In the genomic region with DNA sequence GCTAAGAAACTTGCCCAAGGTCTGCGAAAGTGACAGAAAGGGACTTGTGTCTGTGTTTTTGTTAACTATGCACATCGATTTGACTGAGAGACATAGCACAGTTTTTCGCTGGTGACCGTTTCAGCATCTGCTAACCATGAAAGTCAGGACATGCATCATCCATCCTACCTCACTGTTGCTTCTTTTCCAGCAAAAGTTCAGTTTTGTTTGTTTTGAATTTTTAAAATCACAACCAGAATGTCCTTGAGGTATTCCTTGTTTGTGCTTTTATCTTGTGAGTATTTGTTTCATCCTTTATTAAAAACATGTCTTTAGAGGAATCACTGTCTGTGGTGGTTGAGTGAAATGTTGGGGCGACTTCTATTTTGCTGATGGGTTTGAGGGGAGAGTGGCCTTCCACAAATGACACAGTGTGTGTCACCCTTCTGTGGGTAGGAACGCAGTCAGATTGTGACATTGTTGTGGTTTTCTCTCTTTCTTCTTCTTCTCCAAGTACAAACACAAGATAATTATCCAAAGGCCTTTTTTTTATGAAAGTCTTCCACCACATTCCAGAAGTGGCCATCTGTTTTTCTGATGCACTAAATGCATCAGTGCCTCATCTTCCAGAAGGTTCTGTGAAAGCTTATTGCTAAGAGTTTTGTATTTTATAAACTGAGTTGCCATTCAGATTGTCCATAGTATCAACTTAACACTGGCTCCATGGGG, we compare ENCODE assay signal across 21 cellular contexts.
DNase-seq lines count a peak whose midpoint lies in the region; ATAC-seq and TF ChIP-seq lines count a peak whose summit lies in the region.
"Had no signal": no experiment of that assay in that cellular context is flagged by ENCODE, and none has a peak within 500 bp of the region (broad histone marks: within the 10 kb centered on the region; RNA-seq: fewer than 3 reads in every experiment).

No MANE protein-coding gene starts in this region.

- TF ChIP-seq POLR2A in esophagus squamous epithelium (IDR thresholded peaks at IDR 0.05) (no peak), gastrocnemius medialis (IDR thresholded peaks at IDR 0.05) (no peak), right lobe of liver (IDR thresholded peaks at IDR 0.05) (no peak)

- H3K4me3 Mint-ChIP-seq in Caco-2 (ENCODE audit: unreplicated experiment) = no peak overlapping the region
- H3K4me3 Mint-ChIP-seq: activated naive CD8-positive, alpha-beta T cell treated with anti-CD3 and anti-CD28 coated beads, Interleukin-2, amount 10 ng/mL, durations not matched to agents 7 days and 5 days; activated T-helper 1 cell treated with anti-CD3 and anti-CD28 coated beads, Interleukin-12 subunit alpha, Interleukin-12 subunit beta, Interleukin-2, Interleukin-4 antibody, amounts not matched to agents 30 ng/mL and 10 ng/mL and 1 ng/mL, durations not matched to agents 14 hours and 24 hours and 36 hours; CD8-positive, alpha-beta memory T cell; naive B cell; stimulated activated memory B cell treated with anti-CD40 and anti-IgM and Interleukin-4, amounts not matched to agents 10 μg/mL and 1 μg/mL and 100 μg/mL, for 72 hours; T-helper 2 cell treated with Interferon-gamma antibody and Interleukin-4, amounts not matched to agents 5 μg/mL and 100 μg/mL, for 36 hours had no signal

- TF ChIP-seq CTCF in Caco-2 (IDR thresholded peaks at IDR 0.05; ENCODE audit: insufficient read depth in 1 of 2, low read depth in 1 of 2, low read length in 1 of 2, severe bottlenecking in 1 of 2, unreplicated experiment in 1 of 2) (no peak), esophagus squamous epithelium (IDR thresholded peaks at IDR 0.05) (no peak), gastrocnemius medialis (IDR thresholded peaks at IDR 0.05 in 4 of 5, conservative IDR thresholded peaks at IDR 0.05 in 1 of 5) (no peak), brain microvascular endothelial cell (IDR thresholded peaks at IDR 0.05; ENCODE audit: low read depth, low read length, missing control alignments) (no peak), right lobe of liver (IDR thresholded peaks at IDR 0.05) (no peak)

- intact Hi-C loops in Caco-2 (cut with micrococcal nuclease; ENCODE audit: unreplicated experiment) (no loop called here), esophagus squamous epithelium (cut with DNase I) (no loop called here), gastrocnemius medialis (cut with DNase I; ENCODE audit: low total_unique reads) (no loop called here), right lobe of liver (cut with DNase I) (no loop called here)

- ATAC-seq in gastrocnemius medialis (no peak), right lobe of liver (no peak)
- ATAC-seq: stimulated activated memory B cell treated with anti-CD40 and anti-IgM and Interleukin-4, amounts not matched to agents 10 μg/mL and 1 μg/mL and 100 μg/mL, for 72 hours had no signal

- in situ Hi-C loops in gastrocnemius medialis (cut with MboI; ENCODE audit: low sequenced_read_pairs in 4 of 4) (no loop called here), brain microvascular endothelial cell (cut with HindIII; ENCODE audit: low pct_ligation_motif_present, low sequenced_read_pairs) (no loop called here), HAP-1 (cut with MboI; ENCODE audit: low sequenced_read_pairs) (no loop called here)

- H3K27ac Mint-ChIP-seq in Caco-2 (ENCODE audit: unreplicated experiment) = peak overlapping the region; percentile 26
- H3K27ac Mint-ChIP-seq: activated naive CD8-positive, alpha-beta T cell treated with anti-CD3 and anti-CD28 coated beads, Interleukin-2, amount 10 ng/mL, durations not matched to agents 7 days and 5 days; activated T-helper 1 cell treated with anti-CD3 and anti-CD28 coated beads, Interleukin-12 subunit alpha, Interleukin-12 subunit beta, Interleukin-2, Interleukin-4 antibody, amounts not matched to agents 30 ng/mL and 10 ng/mL and 1 ng/mL, durations not matched to agents 14 hours and 24 hours and 36 hours; CD8-positive, alpha-beta memory T cell; naive B cell; stimulated activated memory B cell treated with anti-CD40 and anti-IgM and Interleukin-4, amounts not matched to agents 10 μg/mL and 1 μg/mL and 100 μg/mL, for 72 hours; T-helper 2 cell treated with Interferon-gamma antibody and Interleukin-4, amounts not matched to agents 5 μg/mL and 100 μg/mL, for 36 hours had no signal

- peaks cover 20% of the 10 kb centered on the region for H3K4me1 Mint-ChIP-seq in Caco-2 (ENCODE audit: low read depth, unreplicated experiment)
- H3K4me1 Mint-ChIP-seq: activated naive CD8-positive, alpha-beta T cell treated with anti-CD3 and anti-CD28 coated beads, Interleukin-2, amount 10 ng/mL, durations not matched to agents 7 days and 5 days; CD8-positive, alpha-beta memory T cell; naive B cell; stimulated activated memory B cell treated with anti-CD40 and anti-IgM and Interleukin-4, amounts not matched to agents 10 μg/mL and 1 μg/mL and 100 μg/mL, for 72 hours had no signal

- H3K4me1 ChIP-seq in Caco-2 (peaks cover 24% of the 10 kb centered on the region), esophagus squamous epithelium (peaks cover 0 to 81% (median 42%) of the 10 kb centered on the region in 3 donors), gastrocnemius medialis (peaks cover 25 to 28% of the 10 kb centered on the region in 2 donors), HAP-1 (peaks cover 12% of the 10 kb centered on the region), right lobe of liver (peaks cover 0 to 12% (median 0%) of the 10 kb centered on the region in 4 donors)
- H3K4me1 ChIP-seq: pancreas had no signal

- H3K9me3 Mint-ChIP-seq in Caco-2 (ENCODE audit: unreplicated experiment) = no peaks in the 10 kb centered on the region
- H3K9me3 Mint-ChIP-seq: activated naive CD8-positive, alpha-beta T cell treated with anti-CD3 and anti-CD28 coated beads, Interleukin-2, amount 10 ng/mL, durations not matched to agents 7 days and 5 days; activated T-helper 1 cell treated with anti-CD3 and anti-CD28 coated beads, Interleukin-12 subunit alpha, Interleukin-12 subunit beta, Interleukin-2, Interleukin-4 antibody, amounts not matched to agents 30 ng/mL and 10 ng/mL and 1 ng/mL, durations not matched to agents 14 hours and 24 hours and 36 hours; CD8-positive, alpha-beta memory T cell; stimulated activated memory B cell treated with anti-CD40 and anti-IgM and Interleukin-4, amounts not matched to agents 10 μg/mL and 1 μg/mL and 100 μg/mL, for 72 hours; T-helper 2 cell treated with Interferon-gamma antibody and Interleukin-4, amounts not matched to agents 5 μg/mL and 100 μg/mL, for 36 hours had no signal

- H3K36me3 ChIP-seq in Caco-2 (ENCODE audit: control insufficient read depth, insufficient read depth, low read length) = no peaks in the 10 kb centered on the region
- no peaks in the 10 kb centered on the region for H3K36me3 ChIP-seq in esophagus squamous epithelium
- H3K36me3 ChIP-seq in gastrocnemius medialis = no peaks in the 10 kb centered on the region
- H3K36me3 ChIP-seq in brain microvascular endothelial cell (replicated peaks) = no peaks in the 10 kb centered on the region
- H3K36me3 ChIP-seq in HAP-1 (replicated peaks) = no peaks in the 10 kb centered on the region
- no peaks in the 10 kb centered on the region for H3K36me3 ChIP-seq in right lobe of liver
- H3K36me3 ChIP-seq: pancreas had no signal

- H3K27ac ChIP-seq in esophagus squamous epithelium (peak overlapping the region; percentile 56 to 84 (median 71)), gastrocnemius medialis (peak overlapping the region in 3 of 4 donors; percentile 56 to 83 (median 62)), brain microvascular endothelial cell (no peak overlapping the region), right lobe of liver (no peak overlapping the region)
- H3K27ac ChIP-seq: pancreas had no signal

- BruUV-seq in Caco-2 (replicated peaks; lab: Mats Ljungman, UMichigan) = no TSS peak

- CTCF ChIA-PET in Caco-2 (lab: Charles Lee) = interaction anchor here (0.7 kb wide), 1 partner anchor 685 kb away, joined by 3 read pairs; no protein-coding TSS in a partner anchor

- H3K9me3 ChIP-seq in Caco-2 = no peaks in the 10 kb centered on the region
- H3K9me3 ChIP-seq in esophagus squamous epithelium = no peaks in the 10 kb centered on the region
- H3K9me3 ChIP-seq in gastrocnemius medialis = no peaks in the 10 kb centered on the region
- H3K9me3 ChIP-seq in HAP-1 = no peaks in the 10 kb centered on the region
- no peaks in the 10 kb centered on the region for H3K9me3 ChIP-seq in right lobe of liver
- H3K9me3 ChIP-seq: pancreas had no signal

- POLR2A ChIA-PET in Caco-2 (lab: Charles Lee) = no interaction called here

- H3K27me3 Mint-ChIP-seq in Caco-2 (ENCODE audit: insufficient read depth, unreplicated experiment) = no peaks in the 10 kb centered on the region
- H3K27me3 Mint-ChIP-seq: activated naive CD8-positive, alpha-beta T cell treated with anti-CD3 and anti-CD28 coated beads, Interleukin-2, amount 10 ng/mL, durations not matched to agents 7 days and 5 days; stimulated activated memory B cell treated with anti-CD40 and anti-IgM and Interleukin-4, amounts not matched to agents 10 μg/mL and 1 μg/mL and 100 μg/mL, for 72 hours had no signal

- WGBS in esophagus squamous epithelium, 2 donors = 75 to 76% methylated on average over 6 of the region's 6 CpGs
- 78% methylated on average over 6 of the region's 6 CpGs for WGBS in right lobe of liver (ENCODE audit: insufficient coverage, low coverage, low lambda C conversion rate, missing lambda C conversion rate)

- H3K4me3 ChIP-seq in Caco-2 (ENCODE audit: low read depth, low read length) = no peak overlapping the region
- H3K4me3 ChIP-seq in esophagus squamous epithelium = no peak overlapping the region
- no peak overlapping the region for H3K4me3 ChIP-seq in gastrocnemius medialis
- no peak overlapping the region for H3K4me3 ChIP-seq in brain microvascular endothelial cell (ENCODE audit: low read depth, low read length)
- H3K4me3 ChIP-seq in HAP-1 = no peak overlapping the region
- no peak overlapping the region for H3K4me3 ChIP-seq in right lobe of liver
- H3K4me3 ChIP-seq: pancreas had no signal

- no peak for DNase-seq in Caco-2
- DNase-seq in LHCN-M2 (ENCODE audit: low read depth) = peak; percentile 52
- no peak for DNase-seq in esophagus squamous epithelium (lab: John Stamatoyannopoulos, UW)
- DNase-seq in gastrocnemius medialis = no peak
- DNase-seq in brain microvascular endothelial cell = no peak
- DNase-seq in HAP-1 (ENCODE audit: low spot score in 2 of 2) = no peak
- no peak for DNase-seq in activated CD4-positive, CD25-positive, alpha-beta regulatory T cell treated with anti-CD3 and anti-CD28 coated beads, Interleukin-2, amount 50 U/mL, for 72 hours
- no peak for DNase-seq in right lobe of liver
- DNase-seq: activated CD4-positive, CD25-positive, alpha-beta regulatory T cell; activated CD8-positive, alpha-beta memory T cell treated with anti-CD3 and anti-CD28 coated beads for 24 hours; activated naive CD8-positive, alpha-beta T cell treated with anti-CD3 and anti-CD28 coated beads, Interleukin-2, amount 10 ng/mL, durations not matched to agents 7 days and 5 days; CD8-positive, alpha-beta memory T cell; DMS79 treated with DMSO at 0.1 percent for 48 hours; naive B cell; NCI-H2029; NCI-H510A; pancreas; SIG-M5 had no signal

- no peaks in the 10 kb centered on the region for H3K36me3 Mint-ChIP-seq in Caco-2 (ENCODE audit: insufficient read depth, unreplicated experiment)
- H3K36me3 Mint-ChIP-seq: activated naive CD8-positive, alpha-beta T cell treated with anti-CD3 and anti-CD28 coated beads, Interleukin-2, amount 10 ng/mL, durations not matched to agents 7 days and 5 days; CD8-positive, alpha-beta memory T cell; naive B cell; stimulated activated memory B cell treated with anti-CD40 and anti-IgM and Interleukin-4, amounts not matched to agents 10 μg/mL and 1 μg/mL and 100 μg/mL, for 72 hours had no signal

- no peaks in the 10 kb centered on the region for H3K27me3 ChIP-seq in Caco-2 (replicated peaks; ENCODE audit: control insufficient read depth, insufficient read depth, low read length)
- H3K27me3 ChIP-seq in esophagus squamous epithelium = no peaks in the 10 kb centered on the region
- no peaks in the 10 kb centered on the region for H3K27me3 ChIP-seq in gastrocnemius medialis
- H3K27me3 ChIP-seq in brain microvascular endothelial cell (replicated peaks) = no peaks in the 10 kb centered on the region
- no peaks in the 10 kb centered on the region for H3K27me3 ChIP-seq in HAP-1 (ENCODE audit: low read depth)
- no peaks in the 10 kb centered on the region for H3K27me3 ChIP-seq in right lobe of liver
- H3K27me3 ChIP-seq: pancreas had no signal

Comparison
In these comparisons a context has a peak if more than half of its experiments do, and no peak if none do; other contexts are left out.
1. H3K27ac ChIP-seq: peak in esophagus squamous epithelium (4 of 4) and gastrocnemius medialis (3 of 4); none in brain microvascular endothelial cell (single experiment) and right lobe of liver (0 of 3).